Comparison of ENCODE assay signal across 1 cellular context in genomic region chr9:115211413-115212204, GRCh38.
A peak's percentile ranks its signal among the peaks of the same experiment; 100 is the strongest.
TF ChIP-seq lines count a peak whose summit lies in the region.

No MANE protein-coding gene starts in this region.

TF ChIP-seq in GM12878, 131 proteins besides CTCF, POLR2A, EP300 and RAD21 (continued from another document and continues in another):
- TF ChIP-seq ZBTB4 (CRISPR knock-in tag; IDR thresholded peaks at IDR 0.05): no peak
- no peak for TF ChIP-seq FOS (IDR thresholded peaks at IDR 0.05; ENCODE audit: borderline replicate concordance, extremely low read depth, insufficient read length)
- TF ChIP-seq ZZZ3 (IDR thresholded peaks at IDR 0.05; ENCODE audit: control insufficient read depth, insufficient read length, low read depth): no peak
- no peak for TF ChIP-seq CUX1 (IDR thresholded peaks at IDR 0.05; ENCODE audit: insufficient replicate concordance, low read depth, low read length)
- no peak for TF ChIP-seq EZH2 (IDR thresholded peaks at IDR 0.05; ENCODE audit: borderline replicate concordance, control insufficient read depth, low read depth, low read length)
- TF ChIP-seq SMARCA5 (IDR thresholded peaks at IDR 0.05): no peak
- no peak for TF ChIP-seq HSF1 (IDR thresholded peaks at IDR 0.05; ENCODE audit: low read depth, low read length)
- peak; percentile 41; the same call in 1 of the 2 replicates for TF ChIP-seq MXI1 (IDR thresholded peaks at IDR 0.05; ENCODE audit: low read depth, low read length)
- TF ChIP-seq PAX8 (IDR thresholded peaks at IDR 0.05): no peak
- TF ChIP-seq ZBTB40 (IDR thresholded peaks at IDR 0.05; ENCODE audit: borderline replicate concordance): no peak
- no peak for TF ChIP-seq TARDBP (IDR thresholded peaks at IDR 0.05; ENCODE audit: borderline replicate concordance)
- no peak for TF ChIP-seq E4F1 (IDR thresholded peaks at IDR 0.05; ENCODE audit: borderline replicate concordance, partially characterized antibody)
- 0 out of 2 replicates have a peak, but pooled peaks have one; percentile 15 for TF ChIP-seq ATF7 (IDR thresholded peaks at IDR 0.05; ENCODE audit: low read depth)
- TF ChIP-seq NFIC (IDR thresholded peaks at IDR 0.05; ENCODE audit: low read depth, low read length): no peak; the same call in 1 of the 2 replicates
- TF ChIP-seq FOXK2 (IDR thresholded peaks at IDR 0.05): no peak
- TF ChIP-seq CHD4 (IDR thresholded peaks at IDR 0.05): no peak
- no peak for TF ChIP-seq USF1 (IDR thresholded peaks at IDR 0.05; ENCODE audit: borderline replicate concordance, extremely low read length, insufficient read depth, low read depth, low read length)
- no peak for TF ChIP-seq RELA (IDR thresholded peaks at IDR 0.05; ENCODE audit: borderline replicate concordance, partially characterized antibody)
- no peak for TF ChIP-seq STAT3 (IDR thresholded peaks at IDR 0.05; ENCODE audit: low read depth, low read length)
- no peak for TF ChIP-seq REST (IDR thresholded peaks at IDR 0.05; ENCODE audit: low read depth, low read length)
- no peak for TF ChIP-seq HDGF (IDR thresholded peaks at IDR 0.05)
- no peak for TF ChIP-seq SUZ12 (IDR thresholded peaks at IDR 0.05; ENCODE audit: unreplicated experiment)
- peak; percentile 48; the same call in 1 of the 2 replicates for TF ChIP-seq ZNF24 (IDR thresholded peaks at IDR 0.05)
- no peak for TF ChIP-seq DPF2 (IDR thresholded peaks at IDR 0.05)
- no peak for TF ChIP-seq ZBTB11 (CRISPR knock-in tag; IDR thresholded peaks at IDR 0.05)
- no peak for TF ChIP-seq MTA3 (IDR thresholded peaks at IDR 0.05; ENCODE audit: borderline replicate concordance, low read length)
- TF ChIP-seq SREBF1 (IDR thresholded peaks at IDR 0.05; ENCODE audit: low read length): no peak
- no peak for TF ChIP-seq NR2F1 (conservative IDR thresholded peaks at IDR 0.05)
- TF ChIP-seq SP1 (IDR thresholded peaks at IDR 0.05; ENCODE audit: low read depth, low read length): no peak
- TF ChIP-seq EGR1 (IDR thresholded peaks at IDR 0.05; ENCODE audit: borderline replicate concordance in 1 of 2, low read depth in 2 of 2, low read length in 2 of 2): no peak
- no peak for TF ChIP-seq SIX5 (IDR thresholded peaks at IDR 0.05; ENCODE audit: low read depth, low read length, severe bottlenecking)
- no peak for TF ChIP-seq YBX1 (IDR thresholded peaks at IDR 0.05)
